Comparison of ENCODE assay signal across 1 cellular context in genomic region chr1:230066466-230067404, GRCh38.
A peak's percentile ranks its signal among the peaks of the same experiment; 100 is the strongest.
TF ChIP-seq lines count a peak whose summit lies in the region.

TSS of gene GALNT2 (plus strand) at chr1:230067238. CDS start at chr1:230067281, 43 bp downstream.

TF ChIP-seq in K562, 482 proteins besides CTCF, POLR2A, EP300 and RAD21 (continued from another document and continues in another):
- TF ChIP-seq CEBPZ (IDR thresholded peaks at IDR 0.05; ENCODE audit: borderline replicate concordance, low read depth, low read length) (no peak), MIER1 (IDR thresholded peaks at IDR 0.05; ENCODE audit: low read depth) (no peak), CUX1 (CRISPR knock-in tag; IDR thresholded peaks at IDR 0.05) (0 out of 2 replicates have a peak, but pooled peaks have one; percentile 26), ATF3 (IDR thresholded peaks at IDR 0.05) (0 out of 2 replicates have a peak, but pooled peaks have one; percentile 15), ATF3 (CRISPR knock-in tag; conservative IDR thresholded peaks at IDR 0.05) (no peak), POLR2AphosphoS5 (IDR thresholded peaks at IDR 0.05; ENCODE audit: control insufficient read depth, insufficient read depth, low read depth, low read length) (peak; percentile 80), NR1H2 (CRISPR knock-in tag; IDR thresholded peaks at IDR 0.05) (no peak), MTF1 (CRISPR knock-in tag; IDR thresholded peaks at IDR 0.05; ENCODE audit: borderline replicate concordance) (no peak), RBM17 (IDR thresholded peaks at IDR 0.05; ENCODE audit: borderline replicate concordance, low read depth, low read length) (no peak), MEF2D (tag; conservative IDR thresholded peaks at IDR 0.05; ENCODE audit: low read depth) (no peak), ZFP30 (CRISPR knock-in tag; IDR thresholded peaks at IDR 0.05; ENCODE audit: borderline replicate concordance) (no peak), REST (CRISPR knock-in tag; IDR thresholded peaks at IDR 0.05; ENCODE audit: low read depth) (peak; percentile 55; the same call in 1 of the 2 replicates), ELF2 (CRISPR knock-in tag; IDR thresholded peaks at IDR 0.05) (no peak), VEZF1 (CRISPR knock-in tag; IDR thresholded peaks at IDR 0.05) (peak; percentile 100), KLF6 (CRISPR knock-in tag; IDR thresholded peaks at IDR 0.05; ENCODE audit: borderline replicate concordance) (no peak), MAZ (CRISPR knock-in tag; conservative IDR thresholded peaks at IDR 0.05 in 1 of 2, IDR thresholded peaks at IDR 0.05 in 1 of 2) (peak; percentile 82 to 91), ZSCAN29 (IDR thresholded peaks at IDR 0.05) (peak; percentile 56; the same call in 1 of the 2 replicates), ZNF444 (CRISPR knock-in tag; IDR thresholded peaks at IDR 0.05) (no peak), PCBP1 (IDR thresholded peaks at IDR 0.05; ENCODE audit: low read depth, low read length, poor library complexity, severe bottlenecking) (no peak), ZNF232 (CRISPR knock-in tag; IDR thresholded peaks at IDR 0.05) (no peak), FOXA1 (IDR thresholded peaks at IDR 0.05; ENCODE audit: borderline replicate concordance) (no peak), SRSF7 (optimal IDR thresholded peaks at IDR 0.05; ENCODE audit: low read depth, low read length) (no peak), ZNF146 (CRISPR knock-in tag; IDR thresholded peaks at IDR 0.05; ENCODE audit: unreplicated experiment) (no peak), TAF7 (tag; IDR thresholded peaks at IDR 0.05) (no peak), TCFL5 (CRISPR knock-in tag; conservative IDR thresholded peaks at IDR 0.05) (no peak), ETV5 (CRISPR knock-in tag; IDR thresholded peaks at IDR 0.05; ENCODE audit: low read depth) (no peak), CBX2 (IDR thresholded peaks at IDR 0.05; ENCODE audit: insufficient read depth, low read length, poor library complexity, severe bottlenecking) (no peak), SMARCA5 (IDR thresholded peaks at IDR 0.05) (no peak), E4F1 (CRISPR knock-in tag; IDR thresholded peaks at IDR 0.05; ENCODE audit: borderline replicate concordance) (no peak), MLX (CRISPR knock-in tag; conservative IDR thresholded peaks at IDR 0.05) (0 out of 4 replicates have a peak, but pooled peaks of 1 of the 2 experiments have one; percentile 65), ZNF696 (CRISPR knock-in tag; conservative IDR thresholded peaks at IDR 0.05) (no peak), SIN3B (IDR thresholded peaks at IDR 0.05; ENCODE audit: low read depth) (no peak; the same call in 1 of the 2 replicates), CREB3L1 (IDR thresholded peaks at IDR 0.05; ENCODE audit: borderline replicate concordance, low read depth) (no peak), HDAC1 (IDR thresholded peaks at IDR 0.05) (peak; percentile 50 to 86; a peak in 2 of 4 replicates), SMARCE1 (IDR thresholded peaks at IDR 0.05) (0 out of 2 replicates have a peak, but pooled peaks have one; percentile 15), TAF9B (IDR thresholded peaks at IDR 0.05; ENCODE audit: partially characterized antibody) (no peak), MTA2 (IDR thresholded peaks at IDR 0.05; ENCODE audit: low read depth) (no peak), FOXP4 (CRISPR knock-in tag; IDR thresholded peaks at IDR 0.05; ENCODE audit: borderline replicate concordance) (no peak)
